ENCODE assay signal across 1 cellular context in genomic region chr13:21673592-21674270, GRCh38.
TF ChIP-seq lines count a peak whose summit lies in the region.

No MANE protein-coding gene starts in this region.

TF ChIP-seq in HEK293, 187 proteins besides CTCF, POLR2A, EP300 and RAD21 (continued from another document and continues in another):
- TF ChIP-seq, protein P1, sequence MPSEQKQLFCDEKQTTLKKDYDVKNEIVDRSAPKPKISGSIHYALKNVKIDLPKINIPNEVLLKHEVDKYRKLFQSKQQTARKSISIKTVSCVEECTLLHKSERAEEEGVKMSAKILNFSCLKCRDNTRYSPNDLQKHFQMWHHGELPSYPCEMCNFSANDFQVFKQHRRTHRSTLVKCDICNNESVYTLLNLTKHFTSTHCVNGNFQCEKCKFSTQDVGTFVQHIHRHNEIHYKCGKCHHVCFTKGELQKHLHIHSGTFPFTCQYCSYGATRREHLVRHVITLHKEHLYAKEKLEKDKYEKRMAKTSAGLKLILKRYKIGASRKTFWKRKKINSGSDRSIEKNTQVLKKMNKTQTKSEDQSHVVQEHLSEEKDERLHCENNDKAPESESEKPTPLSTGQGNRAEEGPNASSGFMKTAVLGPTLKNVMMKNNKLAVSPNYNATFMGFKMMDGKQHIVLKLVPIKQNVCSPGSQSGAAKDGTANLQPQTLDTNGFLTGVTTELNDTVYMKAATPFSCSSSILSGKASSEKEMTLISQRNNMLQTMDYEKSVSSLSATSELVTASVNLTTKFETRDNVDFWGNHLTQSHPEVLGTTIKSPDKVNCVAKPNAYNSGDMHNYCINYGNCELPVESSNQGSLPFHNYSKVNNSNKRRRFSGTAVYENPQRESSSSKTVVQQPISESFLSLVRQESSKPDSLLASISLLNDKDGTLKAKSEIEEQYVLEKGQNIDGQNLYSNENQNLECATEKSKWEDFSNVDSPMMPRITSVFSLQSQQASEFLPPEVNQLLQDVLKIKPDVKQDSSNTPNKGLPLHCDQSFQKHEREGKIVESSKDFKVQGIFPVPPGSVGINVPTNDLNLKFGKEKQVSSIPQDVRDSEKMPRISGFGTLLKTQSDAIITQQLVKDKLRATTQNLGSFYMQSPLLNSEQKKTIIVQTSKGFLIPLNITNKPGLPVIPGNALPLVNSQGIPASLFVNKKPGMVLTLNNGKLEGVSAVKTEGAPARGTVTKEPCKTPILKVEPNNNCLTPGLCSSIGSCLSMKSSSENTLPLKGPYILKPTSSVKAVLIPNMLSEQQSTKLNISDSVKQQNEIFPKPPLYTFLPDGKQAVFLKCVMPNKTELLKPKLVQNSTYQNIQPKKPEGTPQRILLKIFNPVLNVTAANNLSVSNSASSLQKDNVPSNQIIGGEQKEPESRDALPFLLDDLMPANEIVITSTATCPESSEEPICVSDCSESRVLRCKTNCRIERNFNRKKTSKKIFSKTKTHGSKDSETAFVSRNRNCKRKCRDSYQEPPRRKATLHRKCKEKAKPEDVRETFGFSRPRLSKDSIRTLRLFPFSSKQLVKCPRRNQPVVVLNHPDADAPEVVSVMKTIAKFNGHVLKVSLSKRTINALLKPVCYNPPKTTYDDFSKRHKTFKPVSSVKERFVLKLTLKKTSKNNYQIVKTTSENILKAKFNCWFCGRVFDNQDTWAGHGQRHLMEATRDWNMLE (tag by site-specific recombination; conservative IDR thresholded peaks at IDR 0.05; ENCODE audit: low read depth): no peak
- TF ChIP-seq GLI4 (tag by site-specific recombination; IDR thresholded peaks at IDR 0.05) (peak; percentile 99), ZNF16 (tag by site-specific recombination; IDR thresholded peaks at IDR 0.05; ENCODE audit: low read depth) (no peak), SP7 (tag by site-specific recombination; IDR thresholded peaks at IDR 0.05) (peak; percentile 27; the same call in 1 of the 2 replicates), KLF16 (tag by site-specific recombination; IDR thresholded peaks at IDR 0.05) (peak; percentile 27; the same call in 1 of the 2 replicates), ZSCAN23 (tag by site-specific recombination; IDR thresholded peaks at IDR 0.05) (no peak), ZNF514 (tag by site-specific recombination; IDR thresholded peaks at IDR 0.05) (no peak), ZNF621 (tag by site-specific recombination; IDR thresholded peaks at IDR 0.05) (no peak), ZBTB8A (tag by site-specific recombination; IDR thresholded peaks at IDR 0.05) (peak; percentile 92), ZNF580 (tag by site-specific recombination; IDR thresholded peaks at IDR 0.05) (no peak), ZNF26 (tag by site-specific recombination; IDR thresholded peaks at IDR 0.05) (no peak), GLI2 (tag by site-specific recombination; IDR thresholded peaks at IDR 0.05; ENCODE audit: borderline replicate concordance, low read depth) (no peak), SALL2 (tag by site-specific recombination; IDR thresholded peaks at IDR 0.05; ENCODE audit: borderline replicate concordance) (no peak), SCRT1 (tag by site-specific recombination; IDR thresholded peaks at IDR 0.05; ENCODE audit: borderline replicate concordance) (no peak), ZNF239 (tag by site-specific recombination; IDR thresholded peaks at IDR 0.05) (no peak), ZNF600 (tag by site-specific recombination; IDR thresholded peaks at IDR 0.05) (no peak; the same call in 1 of the 2 replicates), ZNF658 (tag by site-specific recombination; IDR thresholded peaks at IDR 0.05) (no peak), PRDM4 (tag by site-specific recombination; IDR thresholded peaks at IDR 0.05) (no peak), ZXDB (tag by site-specific recombination; IDR thresholded peaks at IDR 0.05) (peak; percentile 77), TCF7L2 (IDR thresholded peaks at IDR 0.05; ENCODE audit: borderline replicate concordance, low read depth, low read length) (no peak), ZIC2 (tag by site-specific recombination; IDR thresholded peaks at IDR 0.05) (peak; percentile 32; the same call in 1 of the 2 replicates), ZNF529 (tag by site-specific recombination; IDR thresholded peaks at IDR 0.05; ENCODE audit: insufficient replicate concordance) (no peak), ZBTB6 (tag by site-specific recombination; IDR thresholded peaks at IDR 0.05) (no peak), ZNF202 (tag by site-specific recombination; IDR thresholded peaks at IDR 0.05; ENCODE audit: borderline replicate concordance) (no peak), ZNF19 (tag by site-specific recombination; IDR thresholded peaks at IDR 0.05; ENCODE audit: low read depth) (no peak), OSR2 (tag by site-specific recombination; IDR thresholded peaks at IDR 0.05) (no peak), ZNF311 (tag by site-specific recombination; IDR thresholded peaks at IDR 0.05; ENCODE audit: borderline replicate concordance) (no peak), ZNF791 (tag by site-specific recombination; IDR thresholded peaks at IDR 0.05) (no peak), ZNF660 (tag by site-specific recombination; IDR thresholded peaks at IDR 0.05) (no peak), ZBTB48 (tag by site-specific recombination; IDR thresholded peaks at IDR 0.05) (peak; percentile 61; the same call in 1 of the 2 replicates), PRDM1 (tag by site-specific recombination; IDR thresholded peaks at IDR 0.05) (no peak; the same call in 1 of the 2 replicates), ZNF132 (tag by site-specific recombination; IDR thresholded peaks at IDR 0.05; ENCODE audit: borderline replicate concordance) (no peak), ZNF169 (tag by site-specific recombination; IDR thresholded peaks at IDR 0.05) (no peak), ZNF416 (tag by site-specific recombination; IDR thresholded peaks at IDR 0.05) (no peak), ZNF223 (tag by site-specific recombination; IDR thresholded peaks at IDR 0.05) (no peak), BCL11A (tag by site-specific recombination; IDR thresholded peaks at IDR 0.05; ENCODE audit: low read depth) (no peak), KLF1 (tag by site-specific recombination; IDR thresholded peaks at IDR 0.05) (no peak), ZNF747 (tag by site-specific recombination; IDR thresholded peaks at IDR 0.05) (no peak), TRIM28 (IDR thresholded peaks at IDR 0.05; ENCODE audit: borderline replicate concordance, low read length) (no peak), ZNF121 (tag by site-specific recombination; IDR thresholded peaks at IDR 0.05) (no peak), BCL6B (tag by site-specific recombination; IDR thresholded peaks at IDR 0.05) (no peak), ZNF211 (tag by site-specific recombination; IDR thresholded peaks at IDR 0.05; ENCODE audit: low read depth) (no peak)
- TF ChIP-seq, protein P2, sequence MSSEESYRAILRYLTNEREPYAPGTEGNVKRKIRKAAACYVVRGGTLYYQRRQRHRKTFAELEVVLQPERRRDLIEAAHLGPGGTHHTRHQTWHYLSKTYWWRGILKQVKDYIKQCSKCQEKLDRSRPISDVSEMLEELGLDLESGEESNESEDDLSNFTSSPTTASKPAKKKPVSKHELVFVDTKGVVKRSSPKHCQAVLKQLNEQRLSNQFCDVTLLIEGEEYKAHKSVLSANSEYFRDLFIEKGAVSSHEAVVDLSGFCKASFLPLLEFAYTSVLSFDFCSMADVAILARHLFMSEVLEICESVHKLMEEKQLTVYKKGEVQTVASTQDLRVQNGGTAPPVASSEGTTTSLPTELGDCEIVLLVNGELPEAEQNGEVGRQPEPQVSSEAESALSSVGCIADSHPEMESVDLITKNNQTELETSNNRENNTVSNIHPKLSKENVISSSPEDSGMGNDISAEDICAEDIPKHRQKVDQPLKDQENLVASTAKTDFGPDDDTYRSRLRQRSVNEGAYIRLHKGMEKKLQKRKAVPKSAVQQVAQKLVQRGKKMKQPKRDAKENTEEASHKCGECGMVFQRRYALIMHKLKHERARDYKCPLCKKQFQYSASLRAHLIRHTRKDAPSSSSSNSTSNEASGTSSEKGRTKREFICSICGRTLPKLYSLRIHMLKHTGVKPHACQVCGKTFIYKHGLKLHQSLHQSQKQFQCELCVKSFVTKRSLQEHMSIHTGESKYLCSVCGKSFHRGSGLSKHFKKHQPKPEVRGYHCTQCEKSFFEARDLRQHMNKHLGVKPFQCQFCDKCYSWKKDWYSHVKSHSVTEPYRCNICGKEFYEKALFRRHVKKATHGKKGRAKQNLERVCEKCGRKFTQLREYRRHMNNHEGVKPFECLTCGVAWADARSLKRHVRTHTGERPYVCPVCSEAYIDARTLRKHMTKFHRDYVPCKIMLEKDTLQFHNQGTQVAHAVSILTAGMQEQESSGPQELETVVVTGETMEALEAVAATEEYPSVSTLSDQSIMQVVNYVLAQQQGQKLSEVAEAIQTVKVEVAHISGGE (tag by site-specific recombination; conservative IDR thresholded peaks at IDR 0.05; ENCODE audit: low read depth): peak; percentile 75
- TF ChIP-seq, protein P3, sequence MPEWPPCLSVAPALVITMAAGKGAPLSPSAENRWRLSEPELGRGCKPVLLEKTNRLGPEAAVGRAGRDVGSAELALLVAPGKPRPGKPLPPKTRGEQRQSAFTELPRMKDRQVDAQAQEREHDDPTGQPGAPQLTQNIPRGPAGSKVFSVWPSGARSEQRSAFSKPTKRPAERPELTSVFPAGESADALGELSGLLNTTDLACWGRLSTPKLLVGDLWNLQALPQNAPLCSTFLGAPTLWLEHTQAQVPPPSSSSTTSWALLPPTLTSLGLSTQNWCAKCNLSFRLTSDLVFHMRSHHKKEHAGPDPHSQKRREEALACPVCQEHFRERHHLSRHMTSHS (tag by site-specific recombination; IDR thresholded peaks at IDR 0.05): no peak
- TF ChIP-seq, protein P4, sequence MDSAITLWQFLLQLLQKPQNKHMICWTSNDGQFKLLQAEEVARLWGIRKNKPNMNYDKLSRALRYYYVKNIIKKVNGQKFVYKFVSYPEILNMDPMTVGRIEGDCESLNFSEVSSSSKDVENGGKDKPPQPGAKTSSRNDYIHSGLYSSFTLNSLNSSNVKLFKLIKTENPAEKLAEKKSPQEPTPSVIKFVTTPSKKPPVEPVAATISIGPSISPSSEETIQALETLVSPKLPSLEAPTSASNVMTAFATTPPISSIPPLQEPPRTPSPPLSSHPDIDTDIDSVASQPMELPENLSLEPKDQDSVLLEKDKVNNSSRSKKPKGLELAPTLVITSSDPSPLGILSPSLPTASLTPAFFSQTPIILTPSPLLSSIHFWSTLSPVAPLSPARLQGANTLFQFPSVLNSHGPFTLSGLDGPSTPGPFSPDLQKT (IDR thresholded peaks at IDR 0.05; ENCODE audit: borderline replicate concordance, low read depth, low read length): no peak
- TF ChIP-seq, protein P5, sequence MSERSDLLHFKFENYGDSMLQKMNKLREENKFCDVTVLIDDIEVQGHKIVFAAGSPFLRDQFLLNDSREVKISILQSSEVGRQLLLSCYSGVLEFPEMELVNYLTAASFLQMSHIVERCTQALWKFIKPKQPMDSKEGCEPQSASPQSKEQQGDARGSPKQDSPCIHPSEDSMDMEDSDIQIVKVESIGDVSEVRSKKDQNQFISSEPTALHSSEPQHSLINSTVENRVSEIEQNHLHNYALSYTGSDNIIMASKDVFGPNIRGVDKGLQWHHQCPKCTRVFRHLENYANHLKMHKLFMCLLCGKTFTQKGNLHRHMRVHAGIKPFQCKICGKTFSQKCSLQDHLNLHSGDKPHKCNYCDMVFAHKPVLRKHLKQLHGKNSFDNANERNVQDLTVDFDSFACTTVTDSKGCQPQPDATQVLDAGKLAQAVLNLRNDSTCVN (tag by site-specific recombination; optimal IDR thresholded peaks at IDR 0.05): peak; percentile 79
